1 cellular context compared by ENCODE assay signal in the genomic region with DNA sequence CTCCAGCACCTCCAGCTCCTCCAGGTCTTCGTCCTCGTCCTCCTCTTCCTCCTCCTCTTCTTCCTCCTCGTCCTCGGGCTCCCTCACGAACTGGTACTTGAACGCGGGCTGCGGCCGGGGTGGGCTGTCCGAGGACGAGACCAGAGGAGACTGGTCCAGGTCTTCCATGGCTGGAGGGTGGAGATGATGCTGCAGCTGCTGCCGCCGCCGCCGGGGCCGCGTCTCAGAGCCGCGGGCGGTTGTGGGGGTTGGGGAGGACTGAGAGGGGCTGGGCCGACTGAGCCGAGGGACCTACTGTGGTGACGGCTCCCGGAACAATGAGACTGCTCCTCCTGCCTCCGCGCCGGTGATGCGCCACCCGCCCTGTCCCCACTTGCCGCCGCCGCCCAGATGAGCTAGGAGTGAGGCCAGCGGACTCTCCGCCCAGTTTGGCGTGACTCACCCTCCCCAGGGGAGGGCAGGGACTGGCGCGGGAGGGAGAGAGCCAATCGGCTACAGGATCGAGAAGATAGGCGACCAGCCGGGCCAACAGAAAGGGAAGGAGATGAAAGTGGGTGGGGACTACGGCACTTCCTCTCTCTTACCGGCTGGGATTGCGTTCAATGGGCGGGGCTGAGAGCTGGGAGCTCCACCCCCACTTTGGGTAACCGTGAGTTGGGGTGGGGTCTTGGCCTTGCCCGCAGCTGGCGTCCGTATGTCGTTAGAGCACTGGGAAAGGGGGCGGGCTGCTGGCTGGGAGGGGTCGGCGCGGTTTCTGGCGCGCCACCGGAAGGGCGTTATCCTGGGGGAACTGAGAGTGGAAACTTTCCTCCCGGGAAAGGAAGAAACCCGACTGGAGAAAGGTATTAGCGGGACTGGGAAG.
TF ChIP-seq lines count a peak whose summit lies in the region.

A gene with protein sequence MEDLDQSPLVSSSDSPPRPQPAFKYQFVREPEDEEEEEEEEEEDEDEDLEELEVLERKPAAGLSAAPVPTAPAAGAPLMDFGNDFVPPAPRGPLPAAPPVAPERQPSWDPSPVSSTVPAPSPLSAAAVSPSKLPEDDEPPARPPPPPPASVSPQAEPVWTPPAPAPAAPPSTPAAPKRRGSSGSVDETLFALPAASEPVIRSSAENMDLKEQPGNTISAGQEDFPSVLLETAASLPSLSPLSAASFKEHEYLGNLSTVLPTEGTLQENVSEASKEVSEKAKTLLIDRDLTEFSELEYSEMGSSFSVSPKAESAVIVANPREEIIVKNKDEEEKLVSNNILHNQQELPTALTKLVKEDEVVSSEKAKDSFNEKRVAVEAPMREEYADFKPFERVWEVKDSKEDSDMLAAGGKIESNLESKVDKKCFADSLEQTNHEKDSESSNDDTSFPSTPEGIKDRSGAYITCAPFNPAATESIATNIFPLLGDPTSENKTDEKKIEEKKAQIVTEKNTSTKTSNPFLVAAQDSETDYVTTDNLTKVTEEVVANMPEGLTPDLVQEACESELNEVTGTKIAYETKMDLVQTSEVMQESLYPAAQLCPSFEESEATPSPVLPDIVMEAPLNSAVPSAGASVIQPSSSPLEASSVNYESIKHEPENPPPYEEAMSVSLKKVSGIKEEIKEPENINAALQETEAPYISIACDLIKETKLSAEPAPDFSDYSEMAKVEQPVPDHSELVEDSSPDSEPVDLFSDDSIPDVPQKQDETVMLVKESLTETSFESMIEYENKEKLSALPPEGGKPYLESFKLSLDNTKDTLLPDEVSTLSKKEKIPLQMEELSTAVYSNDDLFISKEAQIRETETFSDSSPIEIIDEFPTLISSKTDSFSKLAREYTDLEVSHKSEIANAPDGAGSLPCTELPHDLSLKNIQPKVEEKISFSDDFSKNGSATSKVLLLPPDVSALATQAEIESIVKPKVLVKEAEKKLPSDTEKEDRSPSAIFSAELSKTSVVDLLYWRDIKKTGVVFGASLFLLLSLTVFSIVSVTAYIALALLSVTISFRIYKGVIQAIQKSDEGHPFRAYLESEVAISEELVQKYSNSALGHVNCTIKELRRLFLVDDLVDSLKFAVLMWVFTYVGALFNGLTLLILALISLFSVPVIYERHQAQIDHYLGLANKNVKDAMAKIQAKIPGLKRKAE (minus strand): TSS at position 319 of the 862 bp plus-strand sequence. CDS start 151 bp downstream, at position 168.

TF ChIP-seq in SK-N-SH, 30 proteins besides CTCF, POLR2A, EP300 and RAD21 (continued from another document):
- TF ChIP-seq FOXJ3 (CRISPR knock-in tag; IDR thresholded peaks at IDR 0.05) (no peak), ELF1 (IDR thresholded peaks at IDR 0.05) (peak; percentile 41; the same call in 1 of the 2 replicates), TAF1 (IDR thresholded peaks at IDR 0.05; ENCODE audit: borderline replicate concordance, low read depth, low read length) (peak; percentile 98), EZH2phosphoT487 (IDR thresholded peaks at IDR 0.05; ENCODE audit: borderline replicate concordance, low read depth) (no peak), JUND (IDR thresholded peaks at IDR 0.05) (peak; percentile 75), RXRA (IDR thresholded peaks at IDR 0.05; ENCODE audit: borderline replicate concordance, low read depth) (peak; percentile 43; the same call in 1 of the 2 replicates), GATA2 (CRISPR knock-in tag; IDR thresholded peaks at IDR 0.05) (no peak), YY1 (IDR thresholded peaks at IDR 0.05; ENCODE audit: low read depth) (peak; percentile 60), TEAD4 (IDR thresholded peaks at IDR 0.05; ENCODE audit: borderline replicate concordance, insufficient read depth) (0 out of 2 replicates have a peak, but pooled peaks have one; percentile 32), NRF1 (IDR thresholded peaks at IDR 0.05; ENCODE audit: low read depth, low read length) (no peak), TCF12 (IDR thresholded peaks at IDR 0.05) (peak; percentile 68; the same call in 1 of the 2 replicates), MEF2A (IDR thresholded peaks at IDR 0.05; ENCODE audit: borderline replicate concordance, low read depth) (no peak), CHD2 (IDR thresholded peaks at IDR 0.05; ENCODE audit: low read length, partially characterized antibody) (peak; percentile 80), SMC3 (IDR thresholded peaks at IDR 0.05; ENCODE audit: low read depth, low read length) (no peak), GABPA (IDR thresholded peaks at IDR 0.05; ENCODE audit: low read depth) (peak; percentile 34), SIN3A (IDR thresholded peaks at IDR 0.05; ENCODE audit: borderline replicate concordance, low read depth, low read length) (peak; percentile 74; the same call in 1 of the 2 replicates)
- TF ChIP-seq, protein P1, sequence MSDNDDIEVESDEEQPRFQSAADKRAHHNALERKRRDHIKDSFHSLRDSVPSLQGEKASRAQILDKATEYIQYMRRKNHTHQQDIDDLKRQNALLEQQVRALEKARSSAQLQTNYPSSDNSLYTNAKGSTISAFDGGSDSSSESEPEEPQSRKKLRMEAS (IDR thresholded peaks at IDR 0.05; ENCODE audit: low read depth) = peak; percentile 76
- TF ChIP-seq, protein P2, sequence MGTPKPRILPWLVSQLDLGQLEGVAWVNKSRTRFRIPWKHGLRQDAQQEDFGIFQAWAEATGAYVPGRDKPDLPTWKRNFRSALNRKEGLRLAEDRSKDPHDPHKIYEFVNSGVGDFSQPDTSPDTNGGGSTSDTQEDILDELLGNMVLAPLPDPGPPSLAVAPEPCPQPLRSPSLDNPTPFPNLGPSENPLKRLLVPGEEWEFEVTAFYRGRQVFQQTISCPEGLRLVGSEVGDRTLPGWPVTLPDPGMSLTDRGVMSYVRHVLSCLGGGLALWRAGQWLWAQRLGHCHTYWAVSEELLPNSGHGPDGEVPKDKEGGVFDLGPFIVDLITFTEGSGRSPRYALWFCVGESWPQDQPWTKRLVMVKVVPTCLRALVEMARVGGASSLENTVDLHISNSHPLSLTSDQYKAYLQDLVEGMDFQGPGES (IDR thresholded peaks at IDR 0.05; ENCODE audit: low read depth, low read length) = peak; percentile 87
- TF ChIP-seq, protein P3, sequence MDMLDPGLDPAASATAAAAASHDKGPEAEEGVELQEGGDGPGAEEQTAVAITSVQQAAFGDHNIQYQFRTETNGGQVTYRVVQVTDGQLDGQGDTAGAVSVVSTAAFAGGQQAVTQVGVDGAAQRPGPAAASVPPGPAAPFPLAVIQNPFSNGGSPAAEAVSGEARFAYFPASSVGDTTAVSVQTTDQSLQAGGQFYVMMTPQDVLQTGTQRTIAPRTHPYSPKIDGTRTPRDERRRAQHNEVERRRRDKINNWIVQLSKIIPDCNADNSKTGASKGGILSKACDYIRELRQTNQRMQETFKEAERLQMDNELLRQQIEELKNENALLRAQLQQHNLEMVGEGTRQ (IDR thresholded peaks at IDR 0.05; ENCODE audit: borderline replicate concordance, low read depth, low read length) = no peak
- TF ChIP-seq, protein P4, sequence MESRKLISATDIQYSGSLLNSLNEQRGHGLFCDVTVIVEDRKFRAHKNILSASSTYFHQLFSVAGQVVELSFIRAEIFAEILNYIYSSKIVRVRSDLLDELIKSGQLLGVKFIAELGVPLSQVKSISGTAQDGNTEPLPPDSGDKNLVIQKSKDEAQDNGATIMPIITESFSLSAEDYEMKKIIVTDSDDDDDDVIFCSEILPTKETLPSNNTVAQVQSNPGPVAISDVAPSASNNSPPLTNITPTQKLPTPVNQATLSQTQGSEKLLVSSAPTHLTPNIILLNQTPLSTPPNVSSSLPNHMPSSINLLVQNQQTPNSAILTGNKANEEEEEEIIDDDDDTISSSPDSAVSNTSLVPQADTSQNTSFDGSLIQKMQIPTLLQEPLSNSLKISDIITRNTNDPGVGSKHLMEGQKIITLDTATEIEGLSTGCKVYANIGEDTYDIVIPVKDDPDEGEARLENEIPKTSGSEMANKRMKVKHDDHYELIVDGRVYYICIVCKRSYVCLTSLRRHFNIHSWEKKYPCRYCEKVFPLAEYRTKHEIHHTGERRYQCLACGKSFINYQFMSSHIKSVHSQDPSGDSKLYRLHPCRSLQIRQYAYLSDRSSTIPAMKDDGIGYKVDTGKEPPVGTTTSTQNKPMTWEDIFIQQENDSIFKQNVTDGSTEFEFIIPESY (IDR thresholded peaks at IDR 0.05; ENCODE audit: borderline replicate concordance, low read depth) = no peak
